ENCODE assay signal across 2 cellular contexts in the genomic region with DNA sequence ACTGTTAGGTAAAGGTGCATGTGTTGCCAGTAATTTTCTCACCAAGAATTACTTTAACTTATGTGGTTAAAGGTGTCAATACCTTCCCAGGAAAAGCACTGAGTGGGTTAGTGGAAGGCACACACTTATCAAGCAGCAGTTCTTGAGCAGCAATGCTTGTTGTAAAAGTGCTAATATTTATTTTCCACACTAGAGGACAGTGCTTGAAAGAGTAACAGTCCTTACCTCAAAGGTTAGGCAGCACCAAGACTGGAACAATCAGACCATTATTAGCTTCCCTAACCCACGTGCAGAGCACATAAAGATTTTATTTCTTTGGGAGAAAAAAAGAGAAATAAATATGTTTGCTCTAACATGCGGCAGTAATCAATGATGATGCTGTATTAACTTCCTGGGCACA.
TF ChIP-seq lines count a peak whose summit lies in the region.

No MANE protein-coding gene starts in this region.

TF ChIP-seq in IMR-90, 13 proteins besides CTCF, POLR2A, EP300 and RAD21:
- TF ChIP-seq SMC3 (IDR thresholded peaks at IDR 0.05; ENCODE audit: low read depth, low read length) (peak; percentile 39), CHD1 (IDR thresholded peaks at IDR 0.05; ENCODE audit: low read depth, low read length) (no peak)

TF ChIP-seq in GM12878, 131 proteins besides CTCF, POLR2A, EP300 and RAD21:
- no peak for TF ChIP-seq JUND (IDR thresholded peaks at IDR 0.05; ENCODE audit: low read depth, low read length)
- no peak for TF ChIP-seq JUNB (IDR thresholded peaks at IDR 0.05)
- no peak for TF ChIP-seq ZNF274 (IDR thresholded peaks at IDR 0.05; ENCODE audit: insufficient read depth, insufficient read length)
- TF ChIP-seq, protein P1, sequence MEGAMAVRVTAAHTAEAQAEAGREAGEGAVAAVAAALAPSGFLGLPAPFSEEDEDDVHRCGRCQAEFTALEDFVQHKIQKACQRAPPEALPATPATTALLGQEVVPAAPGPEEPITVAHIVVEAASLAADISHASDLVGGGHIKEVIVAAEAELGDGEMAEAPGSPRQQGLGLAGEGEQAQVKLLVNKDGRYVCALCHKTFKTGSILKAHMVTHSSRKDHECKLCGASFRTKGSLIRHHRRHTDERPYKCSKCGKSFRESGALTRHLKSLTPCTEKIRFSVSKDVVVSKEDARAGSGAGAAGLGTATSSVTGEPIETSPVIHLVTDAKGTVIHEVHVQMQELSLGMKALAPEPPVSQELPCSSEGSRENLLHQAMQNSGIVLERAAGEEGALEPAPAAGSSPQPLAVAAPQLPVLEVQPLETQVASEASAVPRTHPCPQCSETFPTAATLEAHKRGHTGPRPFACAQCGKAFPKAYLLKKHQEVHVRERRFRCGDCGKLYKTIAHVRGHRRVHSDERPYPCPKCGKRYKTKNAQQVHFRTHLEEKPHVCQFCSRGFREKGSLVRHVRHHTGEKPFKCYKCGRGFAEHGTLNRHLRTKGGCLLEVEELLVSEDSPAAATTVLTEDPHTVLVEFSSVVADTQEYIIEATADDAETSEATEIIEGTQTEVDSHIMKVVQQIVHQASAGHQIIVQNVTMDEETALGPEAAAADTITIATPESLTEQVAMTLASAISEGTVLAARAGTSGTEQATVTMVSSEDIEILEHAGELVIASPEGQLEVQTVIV (IDR thresholded peaks at IDR 0.05; ENCODE audit: borderline replicate concordance, partially characterized antibody) = no peak
- TF ChIP-seq, protein P2, sequence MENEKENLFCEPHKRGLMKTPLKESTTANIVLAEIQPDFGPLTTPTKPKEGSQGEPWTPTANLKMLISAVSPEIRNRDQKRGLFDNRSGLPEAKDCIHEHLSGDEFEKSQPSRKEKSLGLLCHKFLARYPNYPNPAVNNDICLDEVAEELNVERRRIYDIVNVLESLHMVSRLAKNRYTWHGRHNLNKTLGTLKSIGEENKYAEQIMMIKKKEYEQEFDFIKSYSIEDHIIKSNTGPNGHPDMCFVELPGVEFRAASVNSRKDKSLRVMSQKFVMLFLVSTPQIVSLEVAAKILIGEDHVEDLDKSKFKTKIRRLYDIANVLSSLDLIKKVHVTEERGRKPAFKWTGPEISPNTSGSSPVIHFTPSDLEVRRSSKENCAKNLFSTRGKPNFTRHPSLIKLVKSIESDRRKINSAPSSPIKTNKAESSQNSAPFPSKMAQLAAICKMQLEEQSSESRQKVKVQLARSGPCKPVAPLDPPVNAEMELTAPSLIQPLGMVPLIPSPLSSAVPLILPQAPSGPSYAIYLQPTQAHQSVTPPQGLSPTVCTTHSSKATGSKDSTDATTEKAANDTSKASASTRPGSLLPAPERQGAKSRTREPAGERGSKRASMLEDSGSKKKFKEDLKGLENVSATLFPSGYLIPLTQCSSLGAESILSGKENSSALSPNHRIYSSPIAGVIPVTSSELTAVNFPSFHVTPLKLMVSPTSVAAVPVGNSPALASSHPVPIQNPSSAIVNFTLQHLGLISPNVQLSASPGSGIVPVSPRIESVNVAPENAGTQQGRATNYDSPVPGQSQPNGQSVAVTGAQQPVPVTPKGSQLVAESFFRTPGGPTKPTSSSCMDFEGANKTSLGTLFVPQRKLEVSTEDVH (IDR thresholded peaks at IDR 0.05; ENCODE audit: low read depth, partially characterized antibody) = no peak
- TF ChIP-seq FOXK2 (IDR thresholded peaks at IDR 0.05) = no peak
- TF ChIP-seq ZBTB11 (CRISPR knock-in tag; IDR thresholded peaks at IDR 0.05) = no peak
- TF ChIP-seq SMAD5 (IDR thresholded peaks at IDR 0.05; ENCODE audit: low read depth) = no peak
- no peak for TF ChIP-seq CBX3 (IDR thresholded peaks at IDR 0.05; ENCODE audit: borderline replicate concordance, low read depth)
- peak; percentile 63; the same call in 1 of the 2 replicates for TF ChIP-seq SMC3 (IDR thresholded peaks at IDR 0.05; ENCODE audit: borderline replicate concordance, low read length)
- TF ChIP-seq BHLHE40 (IDR thresholded peaks at IDR 0.05; ENCODE audit: borderline replicate concordance in 1 of 2, low read depth in 2 of 2, low read length in 1 of 2) = peak in 1 of 2 experiments; percentile 34; a peak in 1 of 4 replicates
- no peak for TF ChIP-seq ZNF217 (IDR thresholded peaks at IDR 0.05)
- no peak for TF ChIP-seq IKZF2 (IDR thresholded peaks at IDR 0.05)
- TF ChIP-seq CHD4 (IDR thresholded peaks at IDR 0.05) = no peak
- TF ChIP-seq ZNF687 (IDR thresholded peaks at IDR 0.05) = no peak
